ENCODE assay signal across 10 cellular contexts in the genomic region with DNA sequence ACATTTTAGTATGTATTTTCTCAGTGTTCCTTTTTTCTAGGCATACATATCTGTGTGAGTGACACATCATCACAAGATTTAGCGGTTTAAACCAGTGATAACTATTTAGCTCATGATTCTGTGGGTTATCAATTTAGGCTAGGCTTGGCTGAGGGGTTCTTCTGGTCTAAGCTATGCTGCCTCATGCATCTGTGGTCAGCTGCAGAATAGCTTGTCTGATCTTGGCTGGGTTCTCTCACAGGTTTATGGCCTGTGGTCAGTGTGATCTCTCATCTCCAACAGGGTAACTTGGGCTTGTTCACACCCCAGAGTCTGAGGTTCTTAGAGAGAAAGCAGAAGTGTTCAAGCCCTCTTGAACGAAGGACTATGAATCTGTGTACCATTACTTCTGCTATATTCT.
DNase-seq lines count a peak whose midpoint lies in the region; ATAC-seq and TF ChIP-seq lines count a peak whose summit lies in the region.
"Had no signal": no experiment of that assay in that cellular context is flagged by ENCODE, and none has a peak within 500 bp of the region (broad histone marks: within the 10 kb centered on the region; RNA-seq: fewer than 3 reads in every experiment).

No MANE protein-coding gene starts in this region.

- H3K4me1 Mint-ChIP-seq in progenitor cell of endocrine pancreas (ENCODE audit: low read depth): peaks cover 8% of the 10 kb centered on the region

- no peaks in the 10 kb centered on the region for H3K9me3 ChIP-seq in mucosa of rectum (ENCODE audit: control insufficient read depth in 2 of 2, low read length in 2 of 2)

- DNase-seq in KBM-7 (peak; percentile 52), midbrain (lab: John Stamatoyannopoulos, UW) (no peak), Right ventricle myocardium inferior (ENCODE audit: missing footprints) (no peak), progenitor cell of endocrine pancreas (ENCODE audit: low spot score, unreplicated experiment) (no peak), NCI-H524 (lab: John Stamatoyannopoulos, UW) (no peak)
- DNase-seq: stimulated activated CD4-positive, alpha-beta T cell treated with anti-CD3 and anti-CD28 coated beads, Interleukin-15, amount 100 ng/mL, for 24 hours had no signal

- in situ Hi-C loops in KBM-7 (cut with MboI; ENCODE audit: low pct_unique_long_range_greater_than_20kb, low sequenced_read_pairs): no loop called here

- H3K36me3 Mint-ChIP-seq in progenitor cell of endocrine pancreas (ENCODE audit: insufficient read depth): no peaks in the 10 kb centered on the region

- peak; percentile 74 for ATAC-seq in GM18520 (IDR thresholded peaks at IDR 0.05; ENCODE audit: unreplicated experiment)
- ATAC-seq in GM21737 (IDR thresholded peaks at IDR 0.05; ENCODE audit: unreplicated experiment): peak; percentile 40
- ATAC-seq in Right ventricle myocardium inferior: no peak

- peaks cover 5 to 9% of the 10 kb centered on the region in 2 donors for H3K36me3 ChIP-seq in mucosa of rectum (ENCODE audit: control insufficient read depth in 2 of 2, insufficient read depth in 2 of 2, low read length in 2 of 2)

- H3K4me3 ChIP-seq in mucosa of rectum (ENCODE audit: low read length in 2 of 2): no peak overlapping the region
- H3K4me3 ChIP-seq: coronary artery had no signal

- no peak overlapping the region for H3K27ac Mint-ChIP-seq in progenitor cell of endocrine pancreas

- H3K4me3 Mint-ChIP-seq in progenitor cell of endocrine pancreas (ENCODE audit: low read depth): no peak overlapping the region

- H3K9me3 Mint-ChIP-seq in progenitor cell of endocrine pancreas (ENCODE audit: low read depth): no peaks in the 10 kb centered on the region

- TF ChIP-seq CTCF in progenitor cell of endocrine pancreas (IDR thresholded peaks at IDR 0.05; ENCODE audit: unreplicated experiment): no peak

- intact Hi-C loops in Right ventricle myocardium inferior (cut with DNase I): no loop called here

- peaks cover 0 to 7% of the 10 kb centered on the region in 2 donors for H3K4me1 ChIP-seq in mucosa of rectum (ENCODE audit: control insufficient read depth in 2 of 2, insufficient read depth in 2 of 2, low read length in 2 of 2)

- no peaks in the 10 kb centered on the region for H3K27me3 ChIP-seq in mucosa of rectum (ENCODE audit: control insufficient read depth in 2 of 2, insufficient read depth in 2 of 2, low read length in 2 of 2)

- no peak overlapping the region for H3K9ac ChIP-seq in mucosa of rectum (ENCODE audit: low read depth in 1 of 2, low read length in 2 of 2)

- H3K27me3 Mint-ChIP-seq in progenitor cell of endocrine pancreas: no peaks in the 10 kb centered on the region

- peak overlapping the region; percentile 3 to 62 for H3K27ac ChIP-seq in mucosa of rectum (ENCODE audit: low read depth in 2 of 2, low read length in 2 of 2)
- H3K27ac ChIP-seq: coronary artery had no signal
